In the genomic region with DNA sequence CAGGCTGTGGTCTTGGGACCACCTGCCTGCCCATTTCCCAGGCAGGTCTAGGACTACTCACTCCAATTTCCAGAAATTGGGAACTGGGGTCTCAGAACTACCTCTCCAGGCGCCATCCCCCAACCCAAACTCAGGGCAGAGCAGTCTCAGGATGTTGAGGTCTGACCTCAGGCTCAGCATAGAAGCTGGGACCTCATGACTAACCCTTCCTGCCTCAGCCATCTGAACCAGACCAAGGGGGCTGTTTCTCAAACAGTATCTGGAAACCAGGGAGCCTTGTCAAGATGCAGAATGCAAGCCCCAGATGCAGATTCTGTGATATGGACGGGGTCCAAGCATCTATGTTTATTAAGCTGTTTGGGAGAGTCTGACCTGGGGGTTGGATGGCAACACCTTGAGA, we compare ENCODE assay signal across 13 cellular contexts. TPM values are rescaled to one million over a fixed set of nuclear protein-coding genes. Genes with fewer than 3 reads are reported as not detected.
DNase-seq lines count a peak whose midpoint lies in the region; ATAC-seq lines count a peak whose summit lies in the region.
"Had no signal": no experiment of that assay in that cellular context is flagged by ENCODE, and none has a peak within 500 bp of the region (broad histone marks: within the 10 kb centered on the region; RNA-seq: fewer than 3 reads in every experiment).

No MANE protein-coding gene starts in this region.

- no peak overlapping the region for H2AFZ ChIP-seq in neuron (ENCODE audit: low read depth, low read length)

- H3K27me3 Mint-ChIP-seq in T-helper 1 cell treated with Interleukin-12 subunit alpha and Interleukin-12 subunit beta and Interleukin-4 antibody, amounts not matched to agents 30 μg/mL and 1 μg/mL, for 36 hours (ENCODE audit: low read depth) = no peaks in the 10 kb centered on the region
- no peaks in the 10 kb centered on the region for H3K27me3 Mint-ChIP-seq in IgD-negative memory B cell
- no peaks in the 10 kb centered on the region for H3K27me3 Mint-ChIP-seq in activated naive CD8-positive, alpha-beta T cell treated with anti-CD3 and anti-CD28 coated beads, Interleukin-2, amount 10 ng/mL, durations not matched to agents 7 days and 5 days

- H3K36me3 Mint-ChIP-seq in T-helper 1 cell treated with Interleukin-12 subunit alpha and Interleukin-12 subunit beta and Interleukin-4 antibody, amounts not matched to agents 30 μg/mL and 1 μg/mL, for 36 hours (ENCODE audit: low read depth) = peaks cover 8% of the 10 kb centered on the region
- H3K36me3 Mint-ChIP-seq in IgD-negative memory B cell = peaks cover 2% of the 10 kb centered on the region
- peaks cover 4% of the 10 kb centered on the region for H3K36me3 Mint-ChIP-seq in activated naive CD8-positive, alpha-beta T cell treated with anti-CD3 and anti-CD28 coated beads, Interleukin-2, amount 10 ng/mL, durations not matched to agents 7 days and 5 days

- peak; percentile 37 for ATAC-seq in activated naive CD8-positive, alpha-beta T cell treated with anti-CD3 and anti-CD28 coated beads, Interleukin-2, amount 10 ng/mL, durations not matched to agents 7 days and 5 days (ENCODE audit: low read depth)
- ATAC-seq in HG03565 (IDR thresholded peaks at IDR 0.05; ENCODE audit: unreplicated experiment) = no peak
- ATAC-seq in HG03342 (IDR thresholded peaks at IDR 0.05; ENCODE audit: unreplicated experiment) = no peak
- no peak for ATAC-seq in aorta (ENCODE audit: low FRiP score)

- H3K9me3 Mint-ChIP-seq in T-helper 1 cell treated with Interleukin-12 subunit alpha and Interleukin-12 subunit beta and Interleukin-4 antibody, amounts not matched to agents 30 μg/mL and 1 μg/mL, for 36 hours = no peaks in the 10 kb centered on the region
- H3K9me3 Mint-ChIP-seq in IgD-negative memory B cell = no peaks in the 10 kb centered on the region
- H3K9me3 Mint-ChIP-seq in activated naive CD8-positive, alpha-beta T cell treated with anti-CD3 and anti-CD28 coated beads, Interleukin-2, amount 10 ng/mL, durations not matched to agents 7 days and 5 days = no peaks in the 10 kb centered on the region

- 65 to 73% methylated on average over 2 of the region's 2 CpGs for WGBS in aorta, 2 donors

- H3K36me3 ChIP-seq in neuron (ENCODE audit: insufficient read depth, low read length) (peaks cover 19% of the 10 kb centered on the region), aorta (ENCODE audit: control insufficient read depth in 1 of 2, insufficient read depth in 2 of 2, low read length in 1 of 2) (no peaks in the 10 kb centered on the region)

- H3K9me3 ChIP-seq in neuron (ENCODE audit: low read length) (no peaks in the 10 kb centered on the region), aorta (ENCODE audit: control insufficient read depth, low read length) (no peaks in the 10 kb centered on the region)
- H3K9me3 ChIP-seq: neutrophil had no signal

- H3K27ac ChIP-seq in aorta (ENCODE audit: low read depth in 1 of 2, low read length in 2 of 2) = no peak overlapping the region
- H3K27ac ChIP-seq: neutrophil had no signal

- intact Hi-C loops in aorta (cut with DNase I) = no loop called here

- H3K4me3 Mint-ChIP-seq in T-helper 1 cell treated with Interleukin-12 subunit alpha and Interleukin-12 subunit beta and Interleukin-4 antibody, amounts not matched to agents 30 μg/mL and 1 μg/mL, for 36 hours = no peak overlapping the region
- H3K4me3 Mint-ChIP-seq in IgD-negative memory B cell = peak overlapping the region in 3 of 4 donors; percentile 33 to 58 (median 45)
- peak overlapping the region; percentile 25 for H3K4me3 Mint-ChIP-seq in activated naive CD8-positive, alpha-beta T cell treated with anti-CD3 and anti-CD28 coated beads, Interleukin-2, amount 10 ng/mL, durations not matched to agents 7 days and 5 days

- H3K4me3 ChIP-seq in neuron (ENCODE audit: low read length) (peak overlapping the region; percentile 72), aorta (ENCODE audit: low read length in 2 of 2) (no peak overlapping the region)

- POLR2A ChIA-PET in activated naive CD8-positive, alpha-beta T cell treated with anti-CD3 and anti-CD28 coated beads, Interleukin-2, amount 10 ng/mL, durations not matched to agents 7 days and 5 days (lab: Charles Lee) = interaction anchor here (1.5 to 3.3 kb wide), 4 partner anchors 10 to 26 kb away, joined by 6 to 24 read pairs (median 14); a partner anchor contains a TSS

- peak overlapping the region; percentile 20 for H3K27ac Mint-ChIP-seq in T-helper 1 cell treated with Interleukin-12 subunit alpha and Interleukin-12 subunit beta and Interleukin-4 antibody, amounts not matched to agents 30 μg/mL and 1 μg/mL, for 36 hours
- H3K27ac Mint-ChIP-seq in IgD-negative memory B cell = peak overlapping the region in 1 of 3 donors; percentile 51
- peak overlapping the region; percentile 34 for H3K27ac Mint-ChIP-seq in activated naive CD8-positive, alpha-beta T cell treated with anti-CD3 and anti-CD28 coated beads, Interleukin-2, amount 10 ng/mL, durations not matched to agents 7 days and 5 days

- no peak for DNase-seq in T-helper 1 cell
- DNase-seq in activated naive CD8-positive, alpha-beta T cell treated with anti-CD3 and anti-CD28 coated beads, Interleukin-2, amount 10 ng/mL, durations not matched to agents 7 days and 5 days = no peak
- no peak for DNase-seq in aorta
- DNase-seq: ACHN, NCI-H1417 treated with DMSO at 0.1 percent for 48 hours had no signal

- H3K4me1 ChIP-seq in neuron (ENCODE audit: insufficient read depth, low read length) (peaks cover 10% of the 10 kb centered on the region), aorta (ENCODE audit: control insufficient read depth in 1 of 2, insufficient read depth in 2 of 2, low read length in 2 of 2) (no peaks in the 10 kb centered on the region)

- H3K4me1 Mint-ChIP-seq in T-helper 1 cell treated with Interleukin-12 subunit alpha and Interleukin-12 subunit beta and Interleukin-4 antibody, amounts not matched to agents 30 μg/mL and 1 μg/mL, for 36 hours (ENCODE audit: low read depth) = peaks cover 9% of the 10 kb centered on the region
- H3K4me1 Mint-ChIP-seq in IgD-negative memory B cell = peaks cover 0 to 8% (median 7%) of the 10 kb centered on the region in 3 donors
- peaks cover 10% of the 10 kb centered on the region for H3K4me1 Mint-ChIP-seq in activated naive CD8-positive, alpha-beta T cell treated with anti-CD3 and anti-CD28 coated beads, Interleukin-2, amount 10 ng/mL, durations not matched to agents 7 days and 5 days

- no peaks in the 10 kb centered on the region for H3K27me3 ChIP-seq in neuron (ENCODE audit: insufficient read depth, low read length)
- no peaks in the 10 kb centered on the region for H3K27me3 ChIP-seq in aorta (ENCODE audit: control insufficient read depth in 1 of 2, insufficient read depth in 2 of 2, low read length in 1 of 2)
- H3K27me3 ChIP-seq: neutrophil had no signal

RNA-seq across cellular contexts. Expression of a gene that starts 1.3 kb away (rescaled TPM):
- polyA plus RNA-seq in IgD-negative memory B cell (5.1 TPM), aorta (1 to 10 TPM; 4.1 to 5.4 TPM)
- 1 to 10 TPM; 4.9 to 5.3 TPM for total RNA-seq in activated naive CD8-positive, alpha-beta T cell treated with anti-CD3 and anti-CD28 coated beads, Interleukin-2, amount 10 ng/mL, durations not matched to agents 7 days and 5 days
- 1 to 10 TPM; 1.9 to 4.8 TPM for total RNA-seq in aorta

RNA-seq across cellular contexts. Expression of a gene that starts 7.3 kb away (rescaled TPM):
- polyA plus RNA-seq in IgD-negative memory B cell = not detected
- total RNA-seq in activated naive CD8-positive, alpha-beta T cell treated with anti-CD3 and anti-CD28 coated beads, Interleukin-2, amount 10 ng/mL, durations not matched to agents 7 days and 5 days = not detected
- total RNA-seq in aorta = not detected
- not detected for polyA plus RNA-seq in aorta
- total RNA-seq: fibroblast of lung, subcutaneous adipose tissue had no signal
- polyA plus RNA-seq: fibroblast of lung had no signal

RNA-seq across cellular contexts. Expression of a gene that starts 13.4 kb away (rescaled TPM):
- 111 TPM for polyA plus RNA-seq in IgD-negative memory B cell
- total RNA-seq in activated naive CD8-positive, alpha-beta T cell treated with anti-CD3 and anti-CD28 coated beads, Interleukin-2, amount 10 ng/mL, durations not matched to agents 7 days and 5 days = 100 to 1,000 TPM; 148 to 149 TPM
- total RNA-seq in aorta = 10 to 100 TPM; 50.1 to 74.0 TPM
- 10 to 100 TPM; 42.7 to 94.8 TPM for polyA plus RNA-seq in aorta

RNA-seq across cellular contexts. Expression of a gene that starts 28.5 kb away (rescaled TPM):
- polyA plus RNA-seq in IgD-negative memory B cell (18.4 TPM), aorta (10 to 100 TPM in 1 of 2 donors, 1 to 10 TPM in 1; 9.4 to 20.9 TPM)
- 10 to 100 TPM; 18.2 to 21.1 TPM for total RNA-seq in activated naive CD8-positive, alpha-beta T cell treated with anti-CD3 and anti-CD28 coated beads, Interleukin-2, amount 10 ng/mL, durations not matched to agents 7 days and 5 days
- total RNA-seq in aorta = 10 to 100 TPM in 1 of 2 donors, 1 to 10 TPM in 1; 7.1 to 11.8 TPM

RNA-seq across cellular contexts. Expression of a gene that starts 28.5 kb away (rescaled TPM):
- polyA plus RNA-seq in IgD-negative memory B cell = 99.6 TPM
- total RNA-seq in activated naive CD8-positive, alpha-beta T cell treated with anti-CD3 and anti-CD28 coated beads, Interleukin-2, amount 10 ng/mL, durations not matched to agents 7 days and 5 days = 100 to 1,000 TPM; 108 to 115 TPM
- 100 to 1,000 TPM in 1 of 2 donors, 10 to 100 TPM in 1; 74.8 to 111 TPM for total RNA-seq in aorta
- polyA plus RNA-seq in aorta = 10 to 100 TPM; 54.6 to 88.7 TPM
